28 cellular contexts compared by ENCODE assay signal in genomic region chr12:53595212-53595611, GRCh38. TPM values are rescaled to one million over a fixed set of nuclear protein-coding genes. Genes with fewer than 3 reads are reported as not detected.
DNase-seq lines count a peak whose midpoint lies in the region; ATAC-seq and TF ChIP-seq lines count a peak whose summit lies in the region.
"Had no signal": no experiment of that assay in that cellular context is flagged by ENCODE, and none has a peak within 500 bp of the region (broad histone marks: within the 10 kb centered on the region; RNA-seq: fewer than 3 reads in every experiment).

No MANE protein-coding gene starts in this region.

- H3F3A ChIP-seq in GM23248 (ENCODE audit: insufficient read depth): peaks cover 20% of the 10 kb centered on the region

- H4K20me1 ChIP-seq in GM23248 (ENCODE audit: insufficient read depth): peaks cover 3% of the 10 kb centered on the region; the same call in 1 of the 2 replicates

- H3K9me2 ChIP-seq in GM23248 (ENCODE audit: insufficient read depth): no peaks in the 10 kb centered on the region

- H2AFZ ChIP-seq in GM23248: no peak overlapping the region

- TF ChIP-seq POLR2A in suprapubic skin (IDR thresholded peaks at IDR 0.05): no peak

- H3K4me1 ChIP-seq in GM23248 (ENCODE audit: insufficient read depth) (peaks cover 15% of the 10 kb centered on the region), rectal smooth muscle tissue (ENCODE audit: control insufficient read depth, insufficient read depth, low read length) (peaks cover 26% of the 10 kb centered on the region), suprapubic skin (peaks cover 53% of the 10 kb centered on the region)

- no peak overlapping the region for H3K4me2 ChIP-seq in GM23248 (ENCODE audit: unreplicated experiment)
- H3K4me2 ChIP-seq: KMS-11 had no signal

- in situ Hi-C loops in GM23248 (cut with MboI): no loop called here

- TF ChIP-seq EP300 in suprapubic skin (IDR thresholded peaks at IDR 0.05): no peak

- H3K4me3 ChIP-seq in GM23248 (no peak overlapping the region), fibroblast of pulmonary artery (replicated peaks; ENCODE audit: low read depth, low read length) (no peak overlapping the region), rectal smooth muscle tissue (ENCODE audit: low read length) (no peak overlapping the region), suprapubic skin (no peak overlapping the region)
- H3K4me3 ChIP-seq: colonic mucosa, ovary, spleen, thyroid gland, vagina had no signal

- no peak for TF ChIP-seq CTCF in VCaP (conservative IDR thresholded peaks at IDR 0.05)
- TF ChIP-seq CTCF in fibroblast of pulmonary artery (IDR thresholded peaks at IDR 0.05; ENCODE audit: low read length, missing control alignments): no peak
- no peak for TF ChIP-seq CTCF in suprapubic skin (IDR thresholded peaks at IDR 0.05)

- peaks cover 90% of the 10 kb centered on the region for H3K79me2 ChIP-seq in GM23248 (ENCODE audit: insufficient read depth)

- H3K27me3 ChIP-seq in GM23248 (replicated peaks; ENCODE audit: insufficient read depth) (no peaks in the 10 kb centered on the region), rectal smooth muscle tissue (ENCODE audit: control insufficient read depth, insufficient read depth, low read length) (no peaks in the 10 kb centered on the region), suprapubic skin (no peaks in the 10 kb centered on the region)
- H3K27me3 ChIP-seq: colonic mucosa, ovary, spleen, thyroid gland, vagina had no signal

- H3K36me3 ChIP-seq in GM23248 (ENCODE audit: low read depth) (0 out of 2 replicates have a peak, but pooled peaks cover 11% of the 10 kb centered on the region), rectal smooth muscle tissue (ENCODE audit: control insufficient read depth, insufficient read depth, low read length) (no peaks in the 10 kb centered on the region), suprapubic skin (peaks cover 1% of the 10 kb centered on the region)
- H3K36me3 ChIP-seq: colonic mucosa, ovary, thyroid gland, vagina, WERI-Rb-1 had no signal

- H3K27ac ChIP-seq in GM23248 (no peak overlapping the region), VCaP (peak overlapping the region; percentile 99), rectal smooth muscle tissue (ENCODE audit: low read depth, low read length) (peak overlapping the region; percentile 24), suprapubic skin (no peak overlapping the region)
- H3K27ac ChIP-seq: colonic mucosa, KMS-11, ovary, spleen, thyroid gland, vagina, WERI-Rb-1 had no signal

- 93 to 99% methylated on average over 2 of the region's 2 CpGs for WGBS in GM23248 (ENCODE audit: low coverage in 1 of 2, low lambda C conversion rate in 2 of 2, missing lambda C conversion rate in 2 of 2), 2 experiments
- WGBS in suprapubic skin: 76% methylated on average over 2 of the region's 2 CpGs

- no peak for ATAC-seq in HG03378 (IDR thresholded peaks at IDR 0.05; ENCODE audit: unreplicated experiment)
- ATAC-seq: activated naive CD4-positive, alpha-beta T cell treated with anti-CD3 and anti-CD28 coated beads, Interleukin-2, amount 50 U/mL, for 72 hours; esophagus mucosa had no signal

- H3K9ac ChIP-seq in GM23248 (no peak overlapping the region), rectal smooth muscle tissue (ENCODE audit: low read length) (no peak overlapping the region)
- H3K9ac ChIP-seq: KMS-11 had no signal

- no peaks in the 10 kb centered on the region for H3K9me3 ChIP-seq in GM23248 (ENCODE audit: low read depth)
- H3K9me3 ChIP-seq in suprapubic skin: no peaks in the 10 kb centered on the region
- H3K9me3 ChIP-seq: colonic mucosa, ovary, spleen, thyroid gland, vagina had no signal

- DNase-seq in GM23248: peak; percentile 18
- peak; percentile 32 for DNase-seq in fibroblast of pulmonary artery (ENCODE audit: low read depth)
- no peak for DNase-seq in suprapubic skin (ENCODE audit: low spot score in 2 of 2)
- no peak for DNase-seq in NCI-H2107 treated with DMSO at 0.1 percent for 48 hours (lab: John Stamatoyannopoulos, UW; ENCODE audit: unreplicated experiment)
- DNase-seq: activated CD4-positive, alpha-beta T cell treated with anti-CD3 and anti-CD28 coated beads for 4 hours; amygdala; CD8-positive, alpha-beta memory T cell; colonic mucosa; DMS153; foreskin melanocyte; H7; mesenchymal stem cell; NCI-H1417 treated with DMSO at 0.1 percent for 48 hours; NCI-H2081; NCI-H226; ovary; spleen; stimulated activated CD4-positive, alpha-beta T cell treated with anti-CD3 and anti-CD28 coated beads, Interleukin-2, amount 100 ng/mL, for 24 hours; T1000; thyroid gland; WERI-Rb-1 had no signal

RNA-seq across cellular contexts. Expression of gene ATF7, which starts 31.0 kb away (rescaled TPM):
- 10.5 and 12.8 TPM in 2 replicates for total RNA-seq in GM23248 (2014; rRNA removed; shearing (Covaris generic))
- 21.5 and 24.3 TPM in 2 replicates for polyA plus RNA-seq in GM23248 (2016; fragmentation: Nextera tagmentation; extraction: Ambion mirVana)
- total RNA-seq in suprapubic skin: 10 to 100 TPM; 26.7 to 60.7 (median 40.5) TPM

Comparison
In these comparisons a context has a peak if more than half of its experiments do, and no peak if none do; other contexts are left out.
1. DNase-seq: peak in GM23248 (single experiment) and fibroblast of pulmonary artery (single experiment); none in suprapubic skin (0 of 2) and NCI-H2107 treated with DMSO at 0.1 percent for 48 hours (single experiment).
2. H3K27ac ChIP-seq: peak in VCaP (single experiment) and rectal smooth muscle tissue (single experiment); none in GM23248 (single experiment) and suprapubic skin (single experiment).